Comparison of ENCODE assay signal across 9 cellular contexts in the genomic region with DNA sequence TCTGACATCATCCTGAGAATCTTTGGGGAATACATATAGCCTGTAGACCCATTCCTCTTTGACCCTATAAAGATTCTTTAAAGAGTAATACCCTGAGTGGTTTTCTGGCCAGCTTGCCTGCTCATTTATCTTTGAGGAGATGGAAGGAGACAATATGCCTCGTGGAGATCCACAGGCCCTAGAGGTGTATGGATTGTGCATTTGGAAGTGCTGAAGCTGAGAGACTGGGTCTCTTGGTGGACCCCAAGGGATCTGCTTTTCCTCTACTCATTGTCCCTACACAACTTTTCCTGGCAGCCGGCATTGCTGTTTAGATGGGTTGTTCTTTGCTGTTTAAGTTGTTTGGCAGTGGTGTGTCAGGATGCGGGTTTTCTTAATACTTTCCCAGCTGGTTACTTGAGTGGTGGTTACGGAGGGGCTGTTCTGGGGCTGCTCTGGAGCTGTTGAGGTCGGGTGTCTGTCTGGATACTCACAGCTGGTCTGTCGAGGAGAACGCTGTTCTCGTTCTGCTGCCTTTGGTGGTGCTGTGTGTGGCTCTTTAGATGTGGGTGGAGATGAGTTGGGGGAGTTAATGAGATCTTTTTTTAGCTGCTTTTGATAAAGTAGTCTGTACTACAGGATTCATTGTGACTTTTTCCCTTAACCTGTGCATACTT. TPM values are rescaled to one million over a fixed set of nuclear protein-coding genes. Genes with fewer than 3 reads are reported as not detected.
DNase-seq lines count a peak whose midpoint lies in the region; ATAC-seq and TF ChIP-seq lines count a peak whose summit lies in the region.
"Not testable (repeated sequence)": the region's sequence is repeated elsewhere in the genome, so short reads cannot be mapped to it uniquely, and the experiment has no call there.
"Had no signal": no experiment of that assay in that cellular context is flagged by ENCODE, and none has a peak within 500 bp of the region (broad histone marks: within the 10 kb centered on the region; RNA-seq: fewer than 3 reads in every experiment).

No MANE protein-coding gene starts in this region.

- H3K9ac ChIP-seq in GM23248 = not testable (repeated sequence)

- not testable (repeated sequence) for H3K27ac Mint-ChIP-seq in activated CD4-positive, alpha-beta T cell treated with anti-CD3 and anti-CD28 coated beads for 36 hours
- H3K27ac Mint-ChIP-seq in stimulated activated naive B cell treated with anti-CD40 and anti-IgM and Interleukin-4, amounts not matched to agents 10 μg/mL and 1 μg/mL and 100 μg/mL, for 72 hours = peak overlapping the region; percentile 85

- ATAC-seq in activated CD4-positive, alpha-beta T cell treated with anti-CD3 and anti-CD28 coated beads for 36 hours; stimulated activated naive B cell treated with anti-CD40 and anti-IgM and Interleukin-4, amounts not matched to agents 10 μg/mL and 1 μg/mL and 100 μg/mL, for 72 hours (replicated peaks): not testable (repeated sequence)

- not testable (repeated sequence) for H3K9me3 Mint-ChIP-seq in activated CD4-positive, alpha-beta T cell treated with anti-CD3 and anti-CD28 coated beads for 36 hours (ENCODE audit: low read depth); stimulated activated naive B cell treated with anti-CD40 and anti-IgM and Interleukin-4, amounts not matched to agents 10 μg/mL and 1 μg/mL and 100 μg/mL, for 72 hours

- DNase-seq in AG10803 (ENCODE audit: low read depth) (peak; percentile 58), GM23248 (peak; percentile 8), NB4 (ENCODE audit: low read depth) (peak; percentile 2), brain microvascular endothelial cell (peak; percentile 40), fibroblast of the aortic adventitia (ENCODE audit: low read depth) (peak; percentile 49), myocyte (ENCODE audit: low read depth) (peak; percentile 44)
- DNase-seq in activated CD4-positive, alpha-beta T cell treated with anti-CD3 and anti-CD28 coated beads for 36 hours = peak; percentile 3
- not testable (repeated sequence) for DNase-seq in stimulated activated naive B cell treated with anti-CD40 and anti-IgM and Interleukin-4, amounts not matched to agents 10 μg/mL and 1 μg/mL and 100 μg/mL, for 72 hours

- H3K27me3 Mint-ChIP-seq in activated CD4-positive, alpha-beta T cell treated with anti-CD3 and anti-CD28 coated beads for 36 hours; stimulated activated naive B cell treated with anti-CD40 and anti-IgM and Interleukin-4, amounts not matched to agents 10 μg/mL and 1 μg/mL and 100 μg/mL, for 72 hours: not testable (repeated sequence)

- H4K20me1 ChIP-seq in GM23248 (ENCODE audit: insufficient read depth) = not testable (repeated sequence)

- intact Hi-C loops in activated CD4-positive, alpha-beta T cell treated with anti-CD3 and anti-CD28 coated beads for 36 hours (cut with DNase I, micrococcal nuclease) = not testable (repeated sequence)

- H3K27me3 ChIP-seq in GM23248 (replicated peaks; ENCODE audit: insufficient read depth); brain microvascular endothelial cell (replicated peaks): not testable (repeated sequence)

- not testable (repeated sequence) for TF ChIP-seq CTCF in AG10803 (conservative IDR thresholded peaks at IDR 0.05; ENCODE audit: low read length); NB4 (IDR thresholded peaks at IDR 0.05; ENCODE audit: low read depth, low read length); brain microvascular endothelial cell (IDR thresholded peaks at IDR 0.05; ENCODE audit: low read depth, low read length, missing control alignments); fibroblast of the aortic adventitia (IDR thresholded peaks at IDR 0.05; ENCODE audit: insufficient read depth, low read length)

- H3K4me2 ChIP-seq in GM23248 (ENCODE audit: unreplicated experiment) = not testable (repeated sequence)

- not testable (repeated sequence) for H3K4me1 Mint-ChIP-seq in activated CD4-positive, alpha-beta T cell treated with anti-CD3 and anti-CD28 coated beads for 36 hours; stimulated activated naive B cell treated with anti-CD40 and anti-IgM and Interleukin-4, amounts not matched to agents 10 μg/mL and 1 μg/mL and 100 μg/mL, for 72 hours

- H3K27ac ChIP-seq in GM23248, brain microvascular endothelial cell: not testable (repeated sequence)

- H3F3A ChIP-seq in GM23248 (ENCODE audit: insufficient read depth) = not testable (repeated sequence)

- H3K4me3 ChIP-seq in AG10803 (ENCODE audit: low read length); GM23248; NB4 (ENCODE audit: low read depth, low read length); brain microvascular endothelial cell (ENCODE audit: low read depth, low read length); fibroblast of the aortic adventitia (ENCODE audit: low read depth, low read length): not testable (repeated sequence)

- in situ Hi-C loops in GM23248 (cut with MboI); brain microvascular endothelial cell (cut with HindIII; ENCODE audit: low pct_ligation_motif_present, low sequenced_read_pairs): not testable (repeated sequence)

- POLR2A ChIA-PET in activated CD4-positive, alpha-beta T cell treated with anti-CD3 and anti-CD28 coated beads for 36 hours (lab: Charles Lee) = not testable (repeated sequence)

- CTCF ChIA-PET in activated CD4-positive, alpha-beta T cell treated with anti-CD3 and anti-CD28 coated beads for 36 hours (lab: Charles Lee) = not testable (repeated sequence)

- not testable (repeated sequence) for H3K36me3 Mint-ChIP-seq in activated CD4-positive, alpha-beta T cell treated with anti-CD3 and anti-CD28 coated beads for 36 hours (ENCODE audit: low read depth); stimulated activated naive B cell treated with anti-CD40 and anti-IgM and Interleukin-4, amounts not matched to agents 10 μg/mL and 1 μg/mL and 100 μg/mL, for 72 hours

- peaks cover 31% of the 10 kb centered on the region for H3K79me2 ChIP-seq in GM23248 (ENCODE audit: insufficient read depth)

- H3K36me3 ChIP-seq in GM23248 (ENCODE audit: low read depth); brain microvascular endothelial cell (replicated peaks): not testable (repeated sequence)

- not testable (repeated sequence) for H3K9me3 ChIP-seq in GM23248 (ENCODE audit: low read depth)

- not testable (repeated sequence) for H3K9me2 ChIP-seq in GM23248 (ENCODE audit: insufficient read depth)

- TF ChIP-seq POLR2A in NB4 (IDR thresholded peaks at IDR 0.05; ENCODE audit: extremely low read depth, insufficient read length) = not testable (repeated sequence)

- H2AFZ ChIP-seq in GM23248 = not testable (repeated sequence)

- H3K4me3 Mint-ChIP-seq in activated CD4-positive, alpha-beta T cell treated with anti-CD3 and anti-CD28 coated beads for 36 hours; stimulated activated naive B cell treated with anti-CD40 and anti-IgM and Interleukin-4, amounts not matched to agents 10 μg/mL and 1 μg/mL and 100 μg/mL, for 72 hours: not testable (repeated sequence)

- not testable (repeated sequence) for H3K4me1 ChIP-seq in GM23248 (ENCODE audit: insufficient read depth)

- 39 to 49% methylated on average over 7 of the region's 8 CpGs for WGBS in GM23248 (ENCODE audit: low coverage in 1 of 2, low lambda C conversion rate in 2 of 2, missing lambda C conversion rate in 2 of 2), 2 experiments

RNA-seq across cellular contexts. Expression of gene SRGAP2, which starts 49.5 kb away (rescaled TPM):
- total RNA-seq in GM23248 (2014; rRNA removed; shearing (Covaris generic)) = 51.1 and 55.3 TPM in 2 replicates
- 35.8 and 42.3 TPM in 2 replicates for polyA plus RNA-seq in GM23248 (2016; fragmentation: Nextera tagmentation; extraction: Ambion mirVana)
- total RNA-seq in activated CD4-positive, alpha-beta T cell treated with anti-CD3 and anti-CD28 coated beads for 36 hours = 10 to 100 TPM; 42.1 to 69.0 TPM
- 38.5 and 67.8 TPM in 2 replicates for total RNA-seq in fibroblast of the aortic adventitia (ENCODE audit: low replicate concordance)
- 44.4 and 64.6 TPM in 2 replicates for total RNA-seq in myocyte
- polyA plus RNA-seq in myocyte (2012) = 34.6 TPM

RNA-seq across cellular contexts. Expression of gene FAM72A, which starts 50.2 kb away (rescaled TPM):
- total RNA-seq in GM23248 (2014; rRNA removed; shearing (Covaris generic)) = 2.5 TPM in 1 of 2 replicates, not detected in the other
- 3.1 and 4.3 TPM in 2 replicates for polyA plus RNA-seq in GM23248 (2016; fragmentation: Nextera tagmentation; extraction: Ambion mirVana)
- 10 to 100 TPM; 34.8 to 42.2 TPM for total RNA-seq in activated CD4-positive, alpha-beta T cell treated with anti-CD3 and anti-CD28 coated beads for 36 hours
- total RNA-seq in fibroblast of the aortic adventitia (ENCODE audit: low replicate concordance) (2.9 and 4.8 TPM in 2 replicates), myocyte (0.21 and 2.5 TPM in 2 replicates)
- polyA plus RNA-seq in myocyte (2012) = 1.6 TPM
- total RNA-seq: thyroid gland had no signal
